In the genomic region with DNA sequence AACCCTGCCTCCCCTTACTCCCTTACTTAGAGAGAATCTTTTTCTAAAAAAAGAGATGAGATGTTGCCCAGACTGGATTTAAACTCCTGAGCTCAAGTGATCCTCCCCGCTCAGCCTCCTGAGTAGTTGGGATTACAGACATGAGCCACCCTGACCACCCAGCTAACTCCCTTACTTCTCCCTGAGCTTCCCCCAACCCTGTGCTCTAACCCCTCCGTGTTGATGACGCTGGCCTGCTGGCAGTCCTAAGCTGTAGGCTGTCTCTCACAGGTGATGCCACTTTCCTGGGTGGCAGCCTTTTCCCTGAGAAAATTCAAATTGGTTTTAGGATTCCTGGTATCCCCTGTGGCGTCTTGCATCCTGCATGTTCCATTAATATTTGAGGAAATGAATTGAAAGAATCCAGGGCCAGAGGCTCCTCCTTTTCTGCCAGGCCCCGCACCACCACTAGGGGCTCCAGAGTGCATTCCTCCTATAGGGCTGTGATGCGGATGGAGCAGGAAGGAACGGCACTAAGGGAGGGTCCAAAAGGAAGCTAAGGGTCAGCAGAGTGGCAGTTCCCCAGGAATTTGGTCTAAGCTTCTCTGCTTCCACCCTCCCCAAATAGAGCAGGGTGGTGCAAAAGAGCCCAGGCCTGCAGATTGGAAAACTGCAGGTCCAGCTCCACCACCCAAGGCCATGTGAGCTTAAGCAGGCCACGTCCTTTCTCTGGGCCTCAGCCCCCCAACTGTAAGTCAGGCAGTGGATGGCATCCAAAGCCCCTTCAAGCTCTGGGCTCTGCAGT, we compare ENCODE assay signal across 8 cellular contexts.
DNase-seq lines count a peak whose midpoint lies in the region; ATAC-seq and TF ChIP-seq lines count a peak whose summit lies in the region.

No MANE protein-coding gene starts in this region.

- H2BK15ac ChIP-seq in neuronal stem cell (ENCODE audit: low read length) = no peak overlapping the region

- no peak overlapping the region for H3K14ac ChIP-seq in neuronal stem cell (ENCODE audit: low read length)

- no peaks in the 10 kb centered on the region for H3K9me3 Mint-ChIP-seq in activated T-helper 1 cell treated with anti-CD3 and anti-CD28 coated beads, Interleukin-12 subunit alpha, Interleukin-12 subunit beta, Interleukin-2, Interleukin-4 antibody, amounts not matched to agents 30 ng/mL and 10 ng/mL and 1 ng/mL, durations not matched to agents 14 hours and 24 hours and 36 hours

- H3K79me1 ChIP-seq in neuronal stem cell (ENCODE audit: low read depth, low read length) = no peaks in the 10 kb centered on the region

- H3K4me1 Mint-ChIP-seq in activated T-helper 1 cell treated with anti-CD3 and anti-CD28 coated beads, Interleukin-12 subunit alpha, Interleukin-12 subunit beta, Interleukin-2, Interleukin-4 antibody, amounts not matched to agents 30 ng/mL and 10 ng/mL and 1 ng/mL, durations not matched to agents 14 hours and 24 hours and 36 hours (ENCODE audit: low read depth) = peaks cover 47% of the 10 kb centered on the region

- no peak overlapping the region for H3K4me2 ChIP-seq in neuronal stem cell (ENCODE audit: insufficient read depth, low read length, poor library complexity, severe bottlenecking)

- H3K27ac ChIP-seq in neuronal stem cell (replicated peaks; ENCODE audit: low read length) = no peak overlapping the region
- H3K27ac ChIP-seq in testis = no peak overlapping the region

- H2BK120ac ChIP-seq in neuronal stem cell (ENCODE audit: low read depth, low read length) = no peak overlapping the region

- no peak overlapping the region for H4K8ac ChIP-seq in neuronal stem cell (ENCODE audit: low read depth, low read length)

- H3K9me3 ChIP-seq in neuronal stem cell (replicated peaks in 1 of 2; ENCODE audit: control insufficient read depth in 2 of 2, insufficient read depth in 1 of 2, low read depth in 1 of 2, low read length in 2 of 2) (no peaks in the 10 kb centered on the region), testis (no peaks in the 10 kb centered on the region)

- intact Hi-C loops in activated T-helper 1 cell treated with anti-CD3 and anti-CD28 coated beads, Interleukin-12 subunit alpha, Interleukin-12 subunit beta, Interleukin-2, Interleukin-4 antibody, amounts not matched to agents 30 ng/mL and 10 ng/mL and 1 ng/mL, durations not matched to agents 14 hours and 24 hours and 36 hours (cut with micrococcal nuclease) = loop anchor here (2.0 to 5.0 kb wide), 4 partner anchors 47 to 122 kb away; a partner anchor contains a TSS
- intact Hi-C loops in testis (cut with DNase I; ENCODE audit: low total_unique reads) = no loop called here

- H3K4me3 Mint-ChIP-seq in activated T-helper 1 cell treated with anti-CD3 and anti-CD28 coated beads, Interleukin-12 subunit alpha, Interleukin-12 subunit beta, Interleukin-2, Interleukin-4 antibody, amounts not matched to agents 30 ng/mL and 10 ng/mL and 1 ng/mL, durations not matched to agents 14 hours and 24 hours and 36 hours = no peak overlapping the region

- TF ChIP-seq POLR2A in testis (IDR thresholded peaks at IDR 0.05) = no peak

- peak; percentile 66 for DNase-seq in COLO668 (lab: John Stamatoyannopoulos, UW; ENCODE audit: unreplicated experiment)
- peak; percentile 51 for DNase-seq in RPMI7951 (ENCODE audit: low read depth)
- peak; percentile 51 for DNase-seq in activated T-helper 1 cell treated with anti-CD3 and anti-CD28 coated beads, Interleukin-12 subunit alpha, Interleukin-12 subunit beta, Interleukin-2, Interleukin-4 antibody, amounts not matched to agents 30 ng/mL and 10 ng/mL and 1 ng/mL, durations not matched to agents 14 hours and 24 hours and 36 hours (ENCODE audit: low spot score)
- peak; percentile 55 for DNase-seq in fibroblast of pulmonary artery (ENCODE audit: low read depth)
- DNase-seq in neuronal stem cell (ENCODE audit: low spot score) = peak; percentile 54
- DNase-seq in testis = peak; percentile 78
- DNase-seq in NCI-H2107 (lab: John Stamatoyannopoulos, UW) = no peak

- H3K4me1 ChIP-seq in neuronal stem cell (ENCODE audit: control insufficient read depth in 2 of 2, insufficient read depth in 1 of 2, low read depth in 1 of 2, low read length in 2 of 2) (peaks cover 0 to 3% of the 10 kb centered on the region in 2 donors), testis (peaks cover 11% of the 10 kb centered on the region)

- no peak overlapping the region for H3K23ac ChIP-seq in neuronal stem cell (ENCODE audit: low read depth, low read length, poor library complexity)

- H3K9ac ChIP-seq in neuronal stem cell (ENCODE audit: low read depth, low read length, poor library complexity) = no peak overlapping the region

- peak; percentile 99 for TF ChIP-seq CTCF in fibroblast of pulmonary artery (IDR thresholded peaks at IDR 0.05; ENCODE audit: low read length, missing control alignments)
- peak; percentile 56 to 94 (median 73) for TF ChIP-seq CTCF in testis (IDR thresholded peaks at IDR 0.05)

- peak overlapping the region; percentile 58 for H3K18ac ChIP-seq in neuronal stem cell (ENCODE audit: low read length)

- no peak overlapping the region for H2BK5ac ChIP-seq in neuronal stem cell (ENCODE audit: low read length)

- no peak overlapping the region for H4K91ac ChIP-seq in neuronal stem cell (ENCODE audit: low read depth, low read length, poor library complexity)

- no peaks in the 10 kb centered on the region for H3K36me3 Mint-ChIP-seq in activated T-helper 1 cell treated with anti-CD3 and anti-CD28 coated beads, Interleukin-12 subunit alpha, Interleukin-12 subunit beta, Interleukin-2, Interleukin-4 antibody, amounts not matched to agents 30 ng/mL and 10 ng/mL and 1 ng/mL, durations not matched to agents 14 hours and 24 hours and 36 hours (ENCODE audit: low read depth)

- peak; percentile 68 for ATAC-seq in HG02798 (IDR thresholded peaks at IDR 0.05; ENCODE audit: poor library complexity, unreplicated experiment)

- no peaks in the 10 kb centered on the region for H3K27me3 ChIP-seq in neuronal stem cell (ENCODE audit: control insufficient read depth in 3 of 3, insufficient read depth in 3 of 3, low read depth in 1 of 3, low read length in 3 of 3)
- H3K27me3 ChIP-seq in testis = no peaks in the 10 kb centered on the region

- WGBS in neuronal stem cell (ENCODE audit: extremely low coverage in 2 of 2, insufficient read length in 2 of 2, insufficient replicate concordance in 1 of 2), 2 donors = no CpG with 5 or more reads among the region's 8 CpGs
- WGBS in testis, 2 donors = 51 to 61% methylated on average over 7 to 8 of the region's 8 CpGs

- peak overlapping the region; percentile 97 for H2AFZ ChIP-seq in neuronal stem cell (ENCODE audit: low read length)

- no peak overlapping the region for H2AK5ac ChIP-seq in neuronal stem cell (ENCODE audit: low read depth, low read length)

- no peaks in the 10 kb centered on the region for H3K27me3 Mint-ChIP-seq in activated T-helper 1 cell treated with anti-CD3 and anti-CD28 coated beads, Interleukin-12 subunit alpha, Interleukin-12 subunit beta, Interleukin-2, Interleukin-4 antibody, amounts not matched to agents 30 ng/mL and 10 ng/mL and 1 ng/mL, durations not matched to agents 14 hours and 24 hours and 36 hours (ENCODE audit: insufficient read depth)

- peak overlapping the region; percentile 52 for H3K27ac Mint-ChIP-seq in activated T-helper 1 cell treated with anti-CD3 and anti-CD28 coated beads, Interleukin-12 subunit alpha, Interleukin-12 subunit beta, Interleukin-2, Interleukin-4 antibody, amounts not matched to agents 30 ng/mL and 10 ng/mL and 1 ng/mL, durations not matched to agents 14 hours and 24 hours and 36 hours

- H3K36me3 ChIP-seq in neuronal stem cell (replicated peaks in 1 of 2; ENCODE audit: control insufficient read depth in 2 of 2, insufficient read depth in 2 of 2, low read length in 2 of 2) (no peaks in the 10 kb centered on the region), testis (ENCODE audit: low read depth, missing control alignments) (no peaks in the 10 kb centered on the region)

- H3K4me3 ChIP-seq in fibroblast of pulmonary artery (replicated peaks; ENCODE audit: low read depth, low read length) (no peak overlapping the region), neuronal stem cell (ENCODE audit: low read length in 2 of 2) (no peak overlapping the region), testis (no peak overlapping the region)

- H3K4ac ChIP-seq in neuronal stem cell (ENCODE audit: low read length) = no peak overlapping the region

- H2BK12ac ChIP-seq in neuronal stem cell (ENCODE audit: low read length) = no peak overlapping the region
